In genomic region chr12:59736786-59737185, GRCh38 we compare ENCODE assay signal across 11 cellular contexts.
DNase-seq lines count a peak whose midpoint lies in the region; TF ChIP-seq lines count a peak whose summit lies in the region.
"Had no signal": no experiment of that assay in that cellular context is flagged by ENCODE, and none has a peak within 500 bp of the region (broad histone marks: within the 10 kb centered on the region; RNA-seq: fewer than 3 reads in every experiment).

No MANE protein-coding gene starts in this region.

- no peaks in the 10 kb centered on the region for H3K9me3 Mint-ChIP-seq in Caco-2 (ENCODE audit: unreplicated experiment)
- no peaks in the 10 kb centered on the region for H3K9me3 Mint-ChIP-seq in activated naive CD8-positive, alpha-beta T cell treated with anti-CD3 and anti-CD28 coated beads for 36 hours

- H3K4me3 ChIP-seq in Caco-2 (ENCODE audit: low read depth, low read length) (no peak overlapping the region), astrocyte of the cerebellum (ENCODE audit: low read depth, low read length) (no peak overlapping the region), kidney epithelial cell (ENCODE audit: low read depth, low read length) (no peak overlapping the region)

- H3K4me3 Mint-ChIP-seq in Caco-2 (ENCODE audit: unreplicated experiment): peak overlapping the region; percentile 11
- no peak overlapping the region for H3K4me3 Mint-ChIP-seq in activated naive CD8-positive, alpha-beta T cell treated with anti-CD3 and anti-CD28 coated beads for 36 hours

- no peaks in the 10 kb centered on the region for H3K36me3 Mint-ChIP-seq in Caco-2 (ENCODE audit: insufficient read depth, unreplicated experiment)
- peaks cover 29% of the 10 kb centered on the region for H3K36me3 Mint-ChIP-seq in activated naive CD8-positive, alpha-beta T cell treated with anti-CD3 and anti-CD28 coated beads for 36 hours

- H3K27me3 Mint-ChIP-seq in Caco-2 (ENCODE audit: insufficient read depth, unreplicated experiment): no peaks in the 10 kb centered on the region
- no peaks in the 10 kb centered on the region for H3K27me3 Mint-ChIP-seq in activated naive CD8-positive, alpha-beta T cell treated with anti-CD3 and anti-CD28 coated beads for 36 hours

- peak in 1 of 2 experiments; percentile 32 for DNase-seq in Caco-2
- DNase-seq in M059J (ENCODE audit: low read depth): peak; percentile 89
- DNase-seq in astrocyte of the cerebellum (ENCODE audit: low read depth): peak; percentile 49
- DNase-seq in kidney epithelial cell (ENCODE audit: low read depth): peak; percentile 10
- no peak for DNase-seq in NCI-H69 (lab: John Stamatoyannopoulos, UW)
- DNase-seq in hippocampal formation (lab: John Stamatoyannopoulos, UW): no peak
- no peak for DNase-seq in NCI-H1105 treated with DMSO at 0.1 percent for 48 hours (lab: John Stamatoyannopoulos, UW)
- DNase-seq in activated naive CD8-positive, alpha-beta T cell treated with anti-CD3 and anti-CD28 coated beads for 36 hours: no peak
- DNase-seq: activated CD8-positive, alpha-beta memory T cell treated with anti-CD3 and anti-CD28 coated beads for 24 hours; effector CD8-positive, alpha-beta T cell; NCI-H1436 had no signal

- no TSS peak for BruUV-seq in Caco-2 (replicated peaks; lab: Mats Ljungman, UMichigan)

- H3K27ac Mint-ChIP-seq in Caco-2 (ENCODE audit: unreplicated experiment): peak overlapping the region; percentile 20
- H3K27ac Mint-ChIP-seq in activated naive CD8-positive, alpha-beta T cell treated with anti-CD3 and anti-CD28 coated beads for 36 hours: no peak overlapping the region

- in situ Hi-C loops in astrocyte of the cerebellum (cut with HindIII; ENCODE audit: low sequenced_read_pairs): no loop called here

- H3K36me3 ChIP-seq in Caco-2 (ENCODE audit: control insufficient read depth, insufficient read depth, low read length) (no peaks in the 10 kb centered on the region), kidney epithelial cell (ENCODE audit: control insufficient read depth, insufficient read depth, low read length) (no peaks in the 10 kb centered on the region)

- H3K27me3 ChIP-seq in Caco-2 (replicated peaks; ENCODE audit: control insufficient read depth, insufficient read depth, low read length) (no peaks in the 10 kb centered on the region), kidney epithelial cell (ENCODE audit: control insufficient read depth, insufficient read depth, low read length) (no peaks in the 10 kb centered on the region)

- TF ChIP-seq CTCF in Caco-2 (IDR thresholded peaks at IDR 0.05; ENCODE audit: insufficient read depth in 1 of 2, low read depth in 1 of 2, low read length in 1 of 2, severe bottlenecking in 1 of 2, unreplicated experiment in 1 of 2) (no peak), astrocyte of the cerebellum (IDR thresholded peaks at IDR 0.05; ENCODE audit: low read depth, low read length, missing control alignments) (no peak), kidney epithelial cell (IDR thresholded peaks at IDR 0.05; ENCODE audit: insufficient read depth, low read length, poor library complexity, severe bottlenecking) (no peak)

- intact Hi-C loops in Caco-2 (cut with micrococcal nuclease; ENCODE audit: unreplicated experiment): loop anchor here (5.0 kb wide), 1 partner anchor 139 kb away; the partner anchor contains the start of gene SLC16A7

- no peaks in the 10 kb centered on the region for H3K9me3 ChIP-seq in Caco-2

- CTCF ChIA-PET in Caco-2 (lab: Charles Lee): no interaction called here

- H3K4me1 Mint-ChIP-seq in Caco-2 (ENCODE audit: low read depth, unreplicated experiment): peaks cover 7% of the 10 kb centered on the region
- peaks cover 12% of the 10 kb centered on the region for H3K4me1 Mint-ChIP-seq in activated naive CD8-positive, alpha-beta T cell treated with anti-CD3 and anti-CD28 coated beads for 36 hours

- peaks cover 3% of the 10 kb centered on the region; the same call in 1 of the 2 replicates for H3K4me1 ChIP-seq in Caco-2

- POLR2A ChIA-PET in Caco-2 (lab: Charles Lee): no interaction called here

Comparison
In these comparisons a context has a peak if more than half of its experiments do, and no peak if none do; other contexts are left out.
1. DNase-seq: peak in M059J (single experiment), astrocyte of the cerebellum (single experiment) and kidney epithelial cell (single experiment); none in NCI-H69 (single experiment), hippocampal formation (0 of 2), NCI-H1105 treated with DMSO at 0.1 percent for 48 hours (single experiment) and activated naive CD8-positive, alpha-beta T cell treated with anti-CD3 and anti-CD28 coated beads for 36 hours (single experiment).